33 cellular contexts compared by ENCODE assay signal in genomic region chr18:51617167-51617566, GRCh38.
DNase-seq lines count a peak whose midpoint lies in the region; ATAC-seq and TF ChIP-seq lines count a peak whose summit lies in the region.
"Had no signal": no experiment of that assay in that cellular context is flagged by ENCODE, and none has a peak within 500 bp of the region (broad histone marks: within the 10 kb centered on the region; RNA-seq: fewer than 3 reads in every experiment).

No MANE protein-coding gene starts in this region.

- H3K27me3 Mint-ChIP-seq in activated naive CD4-positive, alpha-beta T cell treated with anti-CD3 and anti-CD28 coated beads, Interleukin-2, amount 10 ng/mL, durations not matched to agents 7 days and 5 days, result peaks cover 4% of the 10 kb centered on the region

- 41% methylated on average over 4 of the region's 4 CpGs for WGBS in smooth muscle cell (ENCODE audit: low lambda C conversion rate)

- H3K9me3 Mint-ChIP-seq in activated naive CD4-positive, alpha-beta T cell treated with anti-CD3 and anti-CD28 coated beads, Interleukin-2, amount 10 ng/mL, durations not matched to agents 7 days and 5 days, result no peaks in the 10 kb centered on the region
- H3K9me3 Mint-ChIP-seq: activated T-cell treated with anti-CD3 and anti-CD28 coated beads, Interleukin-2, amount 50 U/mL, for 72 hours; stimulated activated memory B cell treated with anti-CD40 and anti-IgM and Interleukin-4, amounts not matched to agents 10 μg/mL and 1 μg/mL and 100 μg/mL, for 72 hours had no signal

- no peaks in the 10 kb centered on the region for H3K9me2 ChIP-seq in MM.1S (replicated peaks; ENCODE audit: insufficient read depth, low read length)

- H3K4me1 ChIP-seq in HUES48 (ENCODE audit: control insufficient read depth, insufficient read depth, low read length), result peaks cover 10% of the 10 kb centered on the region
- peaks cover 3% of the 10 kb centered on the region for H3K4me1 ChIP-seq in smooth muscle cell (ENCODE audit: low read depth)
- H3K4me1 ChIP-seq in MM.1S (ENCODE audit: low read length), result no peaks in the 10 kb centered on the region
- H3K4me1 ChIP-seq: colonic mucosa, heart right ventricle, lower lobe of right lung, prostate gland, transverse colon had no signal

- ATAC-seq in esophagus mucosa, result peak; percentile 29
- ATAC-seq: activated CD4-positive, CD25-positive, alpha-beta regulatory T cell treated with anti-CD3 and anti-CD28 coated beads, Interleukin-2, amount 50 U/mL, for 24 hours; activated T-cell treated with anti-CD3 and anti-CD28 coated beads, Interleukin-2, amount 50 U/mL, for 72 hours; HCT116; heart right ventricle; K562; lower lobe of right lung; naive thymus-derived CD8-positive, alpha-beta T cell; stimulated activated memory B cell treated with anti-CD40 and anti-IgM and Interleukin-4, amounts not matched to agents 10 μg/mL and 1 μg/mL and 100 μg/mL, for 72 hours had no signal

- no peak for TF ChIP-seq CTCF in smooth muscle cell (IDR thresholded peaks at IDR 0.05; ENCODE audit: borderline replicate concordance, insufficient read depth, poor library complexity, severe bottlenecking)
- TF ChIP-seq CTCF in MM.1S (IDR thresholded peaks at IDR 0.05; ENCODE audit: low read length), result no peak

- H2AFZ ChIP-seq in smooth muscle cell (ENCODE audit: low read depth), result no peak overlapping the region
- no peak overlapping the region for H2AFZ ChIP-seq in MM.1S (ENCODE audit: low read length)

- H3F3A ChIP-seq in smooth muscle cell (ENCODE audit: low read depth) (no peaks in the 10 kb centered on the region), MM.1S (ENCODE audit: insufficient read depth, low read length) (no peaks in the 10 kb centered on the region)

- no peak overlapping the region for H3K27ac Mint-ChIP-seq in activated naive CD4-positive, alpha-beta T cell treated with anti-CD3 and anti-CD28 coated beads, Interleukin-2, amount 10 ng/mL, durations not matched to agents 7 days and 5 days
- H3K27ac Mint-ChIP-seq: activated T-cell treated with anti-CD3 and anti-CD28 coated beads, Interleukin-2, amount 50 U/mL, for 72 hours; naive thymus-derived CD8-positive, alpha-beta T cell; stimulated activated memory B cell treated with anti-CD40 and anti-IgM and Interleukin-4, amounts not matched to agents 10 μg/mL and 1 μg/mL and 100 μg/mL, for 72 hours had no signal

- no peaks in the 10 kb centered on the region for H3K9me3 ChIP-seq in HUES48 (ENCODE audit: control insufficient read depth, insufficient read depth, low read length)
- H3K9me3 ChIP-seq in smooth muscle cell (replicated peaks; ENCODE audit: low read depth), result no peaks in the 10 kb centered on the region
- H3K9me3 ChIP-seq in MM.1S (replicated peaks; ENCODE audit: insufficient read depth, low read length), result no peaks in the 10 kb centered on the region
- H3K9me3 ChIP-seq: colonic mucosa, heart right ventricle, lower lobe of right lung, MG63, prostate gland, transverse colon had no signal

- H3K36me3 Mint-ChIP-seq in activated naive CD4-positive, alpha-beta T cell treated with anti-CD3 and anti-CD28 coated beads, Interleukin-2, amount 10 ng/mL, durations not matched to agents 7 days and 5 days, result no peaks in the 10 kb centered on the region
- H3K36me3 Mint-ChIP-seq: stimulated activated memory B cell treated with anti-CD40 and anti-IgM and Interleukin-4, amounts not matched to agents 10 μg/mL and 1 μg/mL and 100 μg/mL, for 72 hours had no signal

- H3K4me3 ChIP-seq in HUES48 (ENCODE audit: low read depth, low read length) (no peak overlapping the region), smooth muscle cell (no peak overlapping the region), MM.1S (ENCODE audit: low read length) (no peak overlapping the region)
- H3K4me3 ChIP-seq: cardiac muscle cell, colonic mucosa, heart right ventricle, K562, lower lobe of right lung, MG63, prostate gland, transverse colon had no signal

- H3K4me1 Mint-ChIP-seq in activated naive CD4-positive, alpha-beta T cell treated with anti-CD3 and anti-CD28 coated beads, Interleukin-2, amount 10 ng/mL, durations not matched to agents 7 days and 5 days, result no peaks in the 10 kb centered on the region
- H3K4me1 Mint-ChIP-seq: stimulated activated memory B cell treated with anti-CD40 and anti-IgM and Interleukin-4, amounts not matched to agents 10 μg/mL and 1 μg/mL and 100 μg/mL, for 72 hours had no signal

- no peak overlapping the region for H3K4me3 Mint-ChIP-seq in activated naive CD4-positive, alpha-beta T cell treated with anti-CD3 and anti-CD28 coated beads, Interleukin-2, amount 10 ng/mL, durations not matched to agents 7 days and 5 days
- H3K4me3 Mint-ChIP-seq: activated T-cell treated with anti-CD3 and anti-CD28 coated beads, Interleukin-2, amount 50 U/mL, for 72 hours; naive thymus-derived CD8-positive, alpha-beta T cell; stimulated activated memory B cell treated with anti-CD40 and anti-IgM and Interleukin-4, amounts not matched to agents 10 μg/mL and 1 μg/mL and 100 μg/mL, for 72 hours had no signal

- CTCF ChIA-PET in activated naive CD4-positive, alpha-beta T cell treated with anti-CD3 and anti-CD28 coated beads, Interleukin-2, amount 10 ng/mL, durations not matched to agents 7 days and 5 days (lab: Charles Lee), result no interaction called here

- DNase-seq in amniotic epithelial cell (ENCODE audit: low read depth) (peak; percentile 39), smooth muscle cell (lab: John Stamatoyannopoulos, UW; ENCODE audit: unreplicated experiment) (no peak), epidermal melanocyte (ENCODE audit: insufficient read length, low spot score) (no peak), MM.1S (no peak)
- no peak for DNase-seq in activated naive CD4-positive, alpha-beta T cell treated with anti-CD3 and anti-CD28 coated beads, Interleukin-2, amount 10 ng/mL, durations not matched to agents 7 days and 5 days
- DNase-seq: activated CD4-positive, alpha-beta T cell treated with anti-CD3 and anti-CD28 coated beads, Interleukin-2, amount 50 U/mL, for 48 hours; activated naive CD4-positive, alpha-beta T cell; activated T-cell treated with anti-CD3 and anti-CD28 coated beads, Interleukin-2, amount 50 U/mL, for 72 hours; C1 segment of cervical spinal cord; colonic mucosa; COR-L47; effector CD8-positive, alpha-beta T cell; foreskin melanocyte; heart right ventricle; lower lobe of right lung; MG63; naive thymus-derived CD8-positive, alpha-beta T cell; NCI-H2029; NCI-H526; nucleus accumbens; OCI-M1; SHP77; stimulated activated CD4-positive, alpha-beta T cell treated with anti-CD3 and anti-CD28 coated beads, Interleukin-15, amount 100 ng/mL, for 24 hours; T-helper 2 cell; transverse colon had no signal

- H3K27me3 ChIP-seq in HUES48 (ENCODE audit: control insufficient read depth, insufficient read depth, low read length) (peaks cover 8% of the 10 kb centered on the region; the same call in 1 of the 2 replicates), smooth muscle cell (ENCODE audit: low read depth) (no peaks in the 10 kb centered on the region), MM.1S (replicated peaks; ENCODE audit: insufficient read depth, low read length) (no peaks in the 10 kb centered on the region)
- H3K27me3 ChIP-seq: colonic mucosa had no signal

- no peaks in the 10 kb centered on the region for H4K20me1 ChIP-seq in smooth muscle cell (ENCODE audit: low read depth)
- no peaks in the 10 kb centered on the region for H4K20me1 ChIP-seq in MM.1S (ENCODE audit: insufficient read depth, low read length)

- H3K36me3 ChIP-seq in HUES48 (ENCODE audit: control insufficient read depth, insufficient read depth, low read length) (no peaks in the 10 kb centered on the region), smooth muscle cell (ENCODE audit: low read depth) (no peaks in the 10 kb centered on the region), MM.1S (replicated peaks; ENCODE audit: insufficient read depth, low read length) (no peaks in the 10 kb centered on the region)
- H3K36me3 ChIP-seq: cardiac muscle cell, colonic mucosa, heart right ventricle, lower lobe of right lung, MG63, prostate gland, transverse colon had no signal

- H3K27ac ChIP-seq in HUES48 (ENCODE audit: low read depth, low read length) (peak overlapping the region; percentile 6), smooth muscle cell (ENCODE audit: low read depth) (peak overlapping the region; percentile 58), MM.1S (ENCODE audit: low read length) (no peak overlapping the region)
- H3K27ac ChIP-seq: cardiac muscle cell, colonic mucosa, heart right ventricle, lower lobe of right lung, prostate gland, transverse colon had no signal

- H3K4me2 ChIP-seq in smooth muscle cell, result no peak overlapping the region
- H3K4me2 ChIP-seq in MM.1S (ENCODE audit: low read depth, low read length), result no peak overlapping the region

- H3K9ac ChIP-seq in HUES48 (ENCODE audit: low read depth, low read length) (no peak overlapping the region), smooth muscle cell (ENCODE audit: low read depth) (no peak overlapping the region), MM.1S (ENCODE audit: low read length) (no peak overlapping the region)

- H3K79me2 ChIP-seq in smooth muscle cell (ENCODE audit: low read depth) (no peaks in the 10 kb centered on the region), MM.1S (ENCODE audit: low read length) (no peaks in the 10 kb centered on the region)
